Comparison of ENCODE assay signal across 22 cellular contexts in the genomic region with DNA sequence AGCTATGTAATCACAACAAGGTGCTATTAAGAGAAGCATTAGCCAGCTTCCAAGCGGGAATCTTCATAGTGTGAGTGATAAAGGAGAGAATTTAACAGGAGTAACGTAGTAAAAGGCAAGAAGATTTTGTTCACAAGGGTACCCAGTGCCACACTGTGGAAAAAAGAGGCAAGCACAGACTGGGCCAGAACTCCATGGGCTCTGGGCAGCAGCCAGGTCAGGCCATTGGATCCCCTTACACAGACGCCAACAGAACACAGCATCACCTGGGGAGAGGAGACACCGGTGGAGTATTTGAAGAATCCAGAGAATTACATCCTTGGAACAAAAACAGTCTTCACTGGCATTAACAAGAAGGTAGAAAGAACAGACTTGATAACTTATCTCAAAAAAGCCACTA. TPM values are rescaled to one million over a fixed set of nuclear protein-coding genes. Genes with fewer than 3 reads are reported as not detected.
A peak's percentile ranks its signal among the peaks of the same experiment; 100 is the strongest.
DNase-seq lines count a peak whose midpoint lies in the region; ATAC-seq and TF ChIP-seq lines count a peak whose summit lies in the region.
"Had no signal": no experiment of that assay in that cellular context is flagged by ENCODE, and none has a peak within 500 bp of the region (broad histone marks: within the 10 kb centered on the region; RNA-seq: fewer than 3 reads in every experiment).

No MANE protein-coding gene starts in this region.

- peaks cover 60% of the 10 kb centered on the region for H3K27me3 ChIP-seq in left ventricle myocardium inferior (ENCODE audit: low read depth)
- H3K27me3 ChIP-seq: dorsolateral prefrontal cortex, uterus had no signal

- H3K27ac ChIP-seq in left ventricle myocardium inferior (replicated peaks), result no peak overlapping the region
- H3K27ac ChIP-seq: dorsolateral prefrontal cortex, heart right ventricle, uterus had no signal

- no peaks in the 10 kb centered on the region for H3K4me1 ChIP-seq in left ventricle myocardium inferior
- H3K4me1 ChIP-seq: heart right ventricle, uterus had no signal

- intact Hi-C loops in left ventricle myocardium inferior (cut with micrococcal nuclease), result no loop called here
- intact Hi-C loops in Right ventricle myocardium superior (cut with DNase I), result no loop called here

- peaks cover 5% of the 10 kb centered on the region for H3K9me3 ChIP-seq in left ventricle myocardium inferior (replicated peaks)
- H3K9me3 ChIP-seq: uterus had no signal

- TF ChIP-seq CTCF in left ventricle myocardium inferior (IDR thresholded peaks at IDR 0.05; ENCODE audit: borderline replicate concordance), result peak; percentile 37
- TF ChIP-seq CTCF in epithelial cell of esophagus (IDR thresholded peaks at IDR 0.05; ENCODE audit: insufficient read depth, low read depth, low read length, missing control alignments), result peak; percentile 26

- no peak for ATAC-seq in Right ventricle myocardium superior (ENCODE audit: poor library complexity)
- ATAC-seq in HG02981 (IDR thresholded peaks at IDR 0.05; ENCODE audit: unreplicated experiment), result no peak
- ATAC-seq: activated naive CD4-positive, alpha-beta T cell treated with anti-CD3 and anti-CD28 coated beads, Interleukin-2, amount 50 U/mL, for 72 hours; left colon; stimulated activated naive CD8-positive, alpha-beta T cell treated with anti-CD3 and anti-CD28 coated beads, Interleukin-15, Interleukin-2, amounts not matched to agents 100 U/mL and 50 U/mL, for 24 hours had no signal

- H3K36me3 ChIP-seq in left ventricle myocardium inferior, result no peaks in the 10 kb centered on the region
- H3K36me3 ChIP-seq: heart right ventricle, uterus had no signal

- DNase-seq in left ventricle myocardium inferior (no peak), Right ventricle myocardium superior (no peak), NCI-H2196 (lab: John Stamatoyannopoulos, UW; ENCODE audit: unreplicated experiment) (peak; percentile 60), epithelial cell of esophagus (ENCODE audit: low read depth) (no peak), occipital lobe (lab: John Stamatoyannopoulos, UW) (no peak), SHP77 (lab: John Stamatoyannopoulos, UW) (no peak)
- DNase-seq in effector CD8-positive, alpha-beta T cell (lab: John Stamatoyannopoulos, UW), result no peak
- DNase-seq: activated CD4-positive, alpha-beta T cell treated with anti-CD3 and anti-CD28 coated beads for 48 hours; Calu3; heart right ventricle; KG1; left colon; NCI-H1417 treated with DMSO at 0.1 percent for 48 hours; NCI-H748 treated with DMSO at 0.1 percent for 48 hours; RPMI8226; stimulated activated naive CD8-positive, alpha-beta T cell treated with anti-CD3 and anti-CD28 coated beads, Interleukin-15, Interleukin-2, amounts not matched to agents 100 U/mL and 50 U/mL, for 24 hours; uterus had no signal

- no peak overlapping the region for H3K4me3 ChIP-seq in left ventricle myocardium inferior
- no peak overlapping the region for H3K4me3 ChIP-seq in epithelial cell of esophagus (ENCODE audit: low read length)
- H3K4me3 ChIP-seq: dorsolateral prefrontal cortex, heart right ventricle, uterus had no signal

RNA-seq across cellular contexts. Expression of gene AMER3, which starts 21.2 kb away (rescaled TPM):
- total RNA-seq in left ventricle myocardium inferior, result not detected
- not detected for total RNA-seq in Right ventricle myocardium superior
- total RNA-seq in occipital lobe, result 32.8 TPM
- total RNA-seq: activated naive CD4-positive, alpha-beta T cell treated with anti-CD3 and anti-CD28 coated beads, Interleukin-2, amount 50 U/mL, for 72 hours; Calu3; fibroblast of lung; heart right ventricle; posterior vena cava had no signal

RNA-seq across cellular contexts. Expression of gene GPR148, which starts 47.7 kb away (rescaled TPM):
- total RNA-seq in left ventricle myocardium inferior (not detected), Right ventricle myocardium superior (not detected), occipital lobe (0.31 TPM)
- total RNA-seq: activated naive CD4-positive, alpha-beta T cell treated with anti-CD3 and anti-CD28 coated beads, Interleukin-2, amount 50 U/mL, for 72 hours; Calu3; fibroblast of lung; heart right ventricle; left colon; posterior vena cava; uterus had no signal

Comparison
In these comparisons a context has a peak if more than half of its experiments do, and no peak if none do; other contexts are left out.
1. RNA of gene AMER3, which starts 21.2 kb away (total RNA-seq): 32.8 TPM in occipital lobe (single experiment); not detected in left ventricle myocardium inferior (single experiment) and not detected in Right ventricle myocardium superior (single experiment); every median in the first group is over 10 times any median in the second.